16 cellular contexts compared by ENCODE assay signal in the genomic region with DNA sequence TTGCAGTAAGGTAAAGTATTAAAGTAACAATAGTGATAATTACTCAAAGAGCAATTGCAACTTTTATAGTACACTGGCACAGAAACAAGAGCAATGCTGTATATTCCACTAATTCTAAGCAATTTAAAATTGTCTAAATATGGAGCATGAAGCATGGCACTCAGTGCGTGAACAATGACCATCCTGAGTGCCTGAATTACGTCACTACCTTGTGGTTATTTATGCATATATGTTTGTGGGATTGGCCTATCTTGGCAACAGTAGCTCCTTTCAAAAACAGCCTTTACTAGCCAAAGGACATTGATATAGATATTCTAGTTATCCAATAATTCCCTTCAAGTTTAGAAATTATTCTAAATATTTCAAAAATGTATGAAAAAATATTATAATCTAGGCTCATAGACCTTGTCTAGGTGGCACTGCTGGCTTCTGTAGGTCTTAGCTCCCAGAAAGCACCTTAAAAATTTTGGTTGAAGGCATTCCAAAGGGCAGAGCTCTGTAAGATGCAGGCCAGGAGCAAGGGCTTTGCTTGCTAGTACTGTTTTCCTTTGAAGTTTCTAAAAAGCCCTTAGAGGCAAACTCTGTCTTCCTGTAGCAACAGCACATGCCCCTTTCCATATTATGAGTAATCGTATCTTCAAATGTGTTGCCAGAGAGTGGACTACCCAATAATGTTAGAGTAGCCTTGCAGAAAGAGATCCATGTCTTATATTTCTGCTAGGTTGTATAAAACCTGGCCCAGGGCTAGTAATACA.
DNase-seq lines count a peak whose midpoint lies in the region; TF ChIP-seq lines count a peak whose summit lies in the region.
"Had no signal": no experiment of that assay in that cellular context is flagged by ENCODE, and none has a peak within 500 bp of the region (broad histone marks: within the 10 kb centered on the region; RNA-seq: fewer than 3 reads in every experiment).

No MANE protein-coding gene starts in this region.

- H3K4me1 ChIP-seq in PC-9 (replicated peaks; ENCODE audit: insufficient read depth) = no peaks in the 10 kb centered on the region
- H3K4me1 ChIP-seq: BE2C, Caco-2, HAP-1 had no signal

- intact Hi-C loops in cardiac septum (cut with DNase I) (no loop called here), PC-9 (cut with micrococcal nuclease; ENCODE audit: unreplicated experiment) (no loop called here)

- no peaks in the 10 kb centered on the region for H3K9me3 ChIP-seq in PC-9 (ENCODE audit: insufficient read depth, low read depth)
- H3K9me3 ChIP-seq: BE2C, Caco-2, HAP-1 had no signal

- no peaks in the 10 kb centered on the region for H4K20me1 ChIP-seq in PC-9 (ENCODE audit: insufficient read depth)

- H2AFZ ChIP-seq in PC-9 = no peak overlapping the region

- H3K4me3 Mint-ChIP-seq in neural crest cell = no peak overlapping the region
- H3K4me3 Mint-ChIP-seq: CD4-positive, CD25-positive, alpha-beta regulatory T cell had no signal

- H3K4me1 Mint-ChIP-seq in neural crest cell = peaks cover 32% of the 10 kb centered on the region
- H3K4me1 Mint-ChIP-seq: CD4-positive, CD25-positive, alpha-beta regulatory T cell had no signal

- H3K9me2 ChIP-seq in PC-9 (ENCODE audit: insufficient read depth) = no peaks in the 10 kb centered on the region

- H3K79me2 ChIP-seq in PC-9 (ENCODE audit: low read depth) = no peaks in the 10 kb centered on the region

- DNase-seq in ELR (ENCODE audit: low read depth) = peak; percentile 3
- peak; percentile 8 for DNase-seq in RPMI7951 (ENCODE audit: low read depth)
- DNase-seq in neural crest cell (ENCODE audit: low read depth, low spot score) = no peak
- no peak for DNase-seq in stimulated activated CD4-positive, alpha-beta T cell treated with anti-CD3 and anti-CD28 coated beads, Interleukin-4, amount 100 ng/mL, for 24 hours
- no peak for DNase-seq in cardiac septum (ENCODE audit: low spot score)
- no peak for DNase-seq in NCI-H748 treated with DMSO at 0.1 percent for 48 hours (lab: John Stamatoyannopoulos, UW)
- DNase-seq in PC-9 = no peak
- DNase-seq: ACHN; BE2C; C1 segment of cervical spinal cord; Caco-2; CD4-positive, CD25-positive, alpha-beta regulatory T cell; DMS79 treated with DMSO at 0.1 percent for 48 hours; GM23248 had no signal

- H3K27me3 ChIP-seq in PC-9 (ENCODE audit: insufficient read depth, low read depth) = no peaks in the 10 kb centered on the region
- H3K27me3 ChIP-seq: BE2C had no signal

- no peak overlapping the region for H3K4me3 ChIP-seq in PC-9
- H3K4me3 ChIP-seq: GM23248, HAP-1 had no signal

- H3F3A ChIP-seq in PC-9 (ENCODE audit: insufficient read depth, low read depth) = no peaks in the 10 kb centered on the region

- peaks cover 8% of the 10 kb centered on the region for H3K9me3 Mint-ChIP-seq in neural crest cell

- BruUV-seq in PC-9 (replicated peaks; lab: Mats Ljungman, UMichigan) = no TSS peak

- no peaks in the 10 kb centered on the region for H3K36me3 Mint-ChIP-seq in neural crest cell (ENCODE audit: low read depth)
- H3K36me3 Mint-ChIP-seq: CD4-positive, CD25-positive, alpha-beta regulatory T cell had no signal

- peak overlapping the region; percentile 9 for H3K27ac Mint-ChIP-seq in neural crest cell (ENCODE audit: unreplicated experiment)
- H3K27ac Mint-ChIP-seq: CD4-positive, CD25-positive, alpha-beta regulatory T cell had no signal

- H3K27me3 Mint-ChIP-seq in neural crest cell (ENCODE audit: low read depth) = no peaks in the 10 kb centered on the region
- H3K27me3 Mint-ChIP-seq: CD4-positive, CD25-positive, alpha-beta regulatory T cell had no signal

- 0 out of 2 replicates have a peak overlapping the region, but pooled peaks have one; percentile 14 for H3K27ac ChIP-seq in 22Rv1
- no peak overlapping the region for H3K27ac ChIP-seq in PC-9
- H3K27ac ChIP-seq: GM23248 had no signal

- no peak overlapping the region for H3K4me2 ChIP-seq in PC-9

- CTCF ChIA-PET in PC-9 (lab: Charles Lee) = no interaction called here

- POLR2A ChIA-PET in PC-9 (lab: Charles Lee; ENCODE audit: unreplicated experiment) = no interaction called here

- TF ChIP-seq CTCF in 22Rv1 (IDR thresholded peaks at IDR 0.05) (no peak), neural crest cell (conservative IDR thresholded peaks at IDR 0.05) (no peak), PC-9 (conservative IDR thresholded peaks at IDR 0.05) (no peak)

- no peaks in the 10 kb centered on the region for H3K36me3 ChIP-seq in PC-9 (ENCODE audit: low read depth)
- H3K36me3 ChIP-seq: BE2C, HAP-1 had no signal

Comparison
In these comparisons a context has a peak if more than half of its experiments do, and no peak if none do; other contexts are left out.
1. DNase-seq: peak in ELR (single experiment) and RPMI7951 (single experiment); none in neural crest cell (single experiment), stimulated activated CD4-positive, alpha-beta T cell treated with anti-CD3 and anti-CD28 coated beads, Interleukin-4, amount 100 ng/mL, for 24 hours (single experiment), cardiac septum (single experiment), NCI-H748 treated with DMSO at 0.1 percent for 48 hours (single experiment) and PC-9 (0 of 2).